25 cellular contexts compared by ENCODE assay signal in genomic region chr15:95087253-95087609, GRCh38.
A peak's percentile ranks its signal among the peaks of the same experiment; 100 is the strongest.
DNase-seq lines count a peak whose midpoint lies in the region; ATAC-seq, FAIRE-seq and TF ChIP-seq lines count a peak whose summit lies in the region.
"Had no signal": no experiment of that assay in that cellular context is flagged by ENCODE, and none has a peak within 500 bp of the region (broad histone marks: within the 10 kb centered on the region; RNA-seq: fewer than 3 reads in every experiment).

No MANE protein-coding gene starts in this region.

- no peaks in the 10 kb centered on the region for H3K27me3 Mint-ChIP-seq in Calu3 (ENCODE audit: unreplicated experiment)
- no peaks in the 10 kb centered on the region for H3K27me3 Mint-ChIP-seq in activated CD4-positive, alpha-beta T cell treated with anti-CD3 and anti-CD28 coated beads for 36 hours
- H3K27me3 Mint-ChIP-seq: effector memory CD8-positive, alpha-beta T cell; stimulated activated memory B cell treated with anti-CD40 and anti-IgM and Interleukin-4, amounts not matched to agents 10 μg/mL and 1 μg/mL and 100 μg/mL, for 72 hours had no signal

- H4K91ac ChIP-seq in mesenchymal stem cell (ENCODE audit: low read length) (no peak overlapping the region), neuronal stem cell (ENCODE audit: low read depth, low read length, poor library complexity) (no peak overlapping the region)

- H3K18ac ChIP-seq in mesenchymal stem cell (ENCODE audit: low read depth in 1 of 2, low read length in 2 of 2) (peak overlapping the region; percentile 57 to 71), neuronal stem cell (ENCODE audit: low read length) (no peak overlapping the region)

- H3K27me3 ChIP-seq in bronchial epithelial cell (ENCODE audit: control insufficient read depth, insufficient read depth, low read length) (no peaks in the 10 kb centered on the region), mesenchymal stem cell (ENCODE audit: control insufficient read depth in 1 of 2, insufficient read depth in 1 of 2, low read length in 2 of 2) (no peaks in the 10 kb centered on the region), neuronal stem cell (ENCODE audit: control insufficient read depth in 3 of 3, insufficient read depth in 3 of 3, low read depth in 1 of 3, low read length in 3 of 3) (no peaks in the 10 kb centered on the region), esophagus squamous epithelium (no peaks in the 10 kb centered on the region)
- H3K27me3 ChIP-seq: body of pancreas, ovary had no signal

- no peaks in the 10 kb centered on the region for H3K36me3 ChIP-seq in bronchial epithelial cell (ENCODE audit: control insufficient read depth, insufficient read depth, low read length)
- peaks cover 0 to 4% of the 10 kb centered on the region in 2 experiments for H3K36me3 ChIP-seq in mesenchymal stem cell (ENCODE audit: control insufficient read depth in 1 of 2, insufficient read depth in 2 of 2, low read depth in 1 of 2, low read length in 2 of 2)
- no peaks in the 10 kb centered on the region for H3K36me3 ChIP-seq in neuronal stem cell (replicated peaks in 1 of 2; ENCODE audit: control insufficient read depth in 2 of 2, insufficient read depth in 2 of 2, low read length in 2 of 2)
- H3K36me3 ChIP-seq in esophagus squamous epithelium, result no peaks in the 10 kb centered on the region
- H3K36me3 ChIP-seq: ovary had no signal

- H3K9me3 Mint-ChIP-seq in Calu3 (ENCODE audit: low read depth, unreplicated experiment), result no peaks in the 10 kb centered on the region
- H3K9me3 Mint-ChIP-seq in activated CD4-positive, alpha-beta T cell treated with anti-CD3 and anti-CD28 coated beads for 36 hours (ENCODE audit: low read depth), result no peaks in the 10 kb centered on the region
- H3K9me3 Mint-ChIP-seq: activated CD8-positive, alpha-beta T cell treated with anti-CD3 and anti-CD28 coated beads for 36 hours; activated naive CD8-positive, alpha-beta T cell treated with anti-CD3 and anti-CD28 coated beads, Interleukin-2, amount 10 ng/mL, durations not matched to agents 7 days and 5 days; natural killer cell had no signal

- POLR2A ChIA-PET in activated CD4-positive, alpha-beta T cell treated with anti-CD3 and anti-CD28 coated beads for 36 hours (lab: Charles Lee), result no interaction called here

- H2BK5ac ChIP-seq in mesenchymal stem cell (ENCODE audit: low read depth, low read length, poor library complexity, severe bottlenecking), result no peak overlapping the region
- no peak overlapping the region for H2BK5ac ChIP-seq in neuronal stem cell (ENCODE audit: low read length)

- TF ChIP-seq CTCF in Calu3 (IDR thresholded peaks at IDR 0.05; ENCODE audit: unreplicated experiment) (no peak), bronchial epithelial cell (IDR thresholded peaks at IDR 0.05; ENCODE audit: insufficient read depth, low read length, severe bottlenecking) (no peak), esophagus squamous epithelium (IDR thresholded peaks at IDR 0.05) (no peak)

- peaks cover 16% of the 10 kb centered on the region for H3K4me1 Mint-ChIP-seq in Calu3 (ENCODE audit: low read depth, unreplicated experiment)
- no peaks in the 10 kb centered on the region for H3K4me1 Mint-ChIP-seq in activated CD4-positive, alpha-beta T cell treated with anti-CD3 and anti-CD28 coated beads for 36 hours
- H3K4me1 Mint-ChIP-seq: activated naive CD8-positive, alpha-beta T cell treated with anti-CD3 and anti-CD28 coated beads, Interleukin-2, amount 10 ng/mL, durations not matched to agents 7 days and 5 days; natural killer cell; stimulated activated memory B cell treated with anti-CD40 and anti-IgM and Interleukin-4, amounts not matched to agents 10 μg/mL and 1 μg/mL and 100 μg/mL, for 72 hours had no signal

- H3K79me1 ChIP-seq in mesenchymal stem cell (replicated peaks; ENCODE audit: low read length, poor library complexity, severe bottlenecking), result no peaks in the 10 kb centered on the region
- no peaks in the 10 kb centered on the region for H3K79me1 ChIP-seq in neuronal stem cell (ENCODE audit: low read depth, low read length)

- H3K14ac ChIP-seq in mesenchymal stem cell (ENCODE audit: low read length in 2 of 2) (no peak overlapping the region), neuronal stem cell (ENCODE audit: low read length) (no peak overlapping the region)

- peak overlapping the region; percentile 48 for H3K27ac ChIP-seq in mesenchymal stem cell (ENCODE audit: low read length, poor library complexity, severe bottlenecking)
- H3K27ac ChIP-seq in neuronal stem cell (replicated peaks; ENCODE audit: low read length), result no peak overlapping the region
- no peak overlapping the region for H3K27ac ChIP-seq in esophagus squamous epithelium
- H3K27ac ChIP-seq: body of pancreas, C4-2B, ovary had no signal

- H3K4ac ChIP-seq in mesenchymal stem cell (ENCODE audit: low read depth in 1 of 2, low read length in 2 of 2) (peak overlapping the region in 1 of 2 experiments; percentile 67), neuronal stem cell (ENCODE audit: low read length) (no peak overlapping the region)

- H3K27ac Mint-ChIP-seq in Calu3 (ENCODE audit: unreplicated experiment), result peak overlapping the region; percentile 60
- H3K27ac Mint-ChIP-seq in activated CD4-positive, alpha-beta T cell treated with anti-CD3 and anti-CD28 coated beads for 36 hours, result no peak overlapping the region
- H3K27ac Mint-ChIP-seq: activated CD8-positive, alpha-beta T cell treated with anti-CD3 and anti-CD28 coated beads for 36 hours; activated naive CD8-positive, alpha-beta T cell treated with anti-CD3 and anti-CD28 coated beads, Interleukin-2, amount 10 ng/mL, durations not matched to agents 7 days and 5 days; effector memory CD8-positive, alpha-beta T cell; natural killer cell; stimulated activated memory B cell treated with anti-CD40 and anti-IgM and Interleukin-4, amounts not matched to agents 10 μg/mL and 1 μg/mL and 100 μg/mL, for 72 hours had no signal

- H4K8ac ChIP-seq in mesenchymal stem cell (ENCODE audit: low read length) (peak overlapping the region; percentile 4), neuronal stem cell (ENCODE audit: low read depth, low read length) (no peak overlapping the region)

- no peak for ATAC-seq in activated CD4-positive, alpha-beta T cell treated with anti-CD3 and anti-CD28 coated beads for 36 hours
- ATAC-seq: activated CD8-positive, alpha-beta T cell treated with anti-CD3 and anti-CD28 coated beads for 36 hours; body of pancreas; effector memory CD8-positive, alpha-beta T cell; left colon; natural killer cell; stimulated activated memory B cell treated with anti-CD40 and anti-IgM and Interleukin-4, amounts not matched to agents 10 μg/mL and 1 μg/mL and 100 μg/mL, for 72 hours had no signal

- CTCF ChIA-PET in Calu3 (lab: Charles Lee), result no interaction called here
- CTCF ChIA-PET in activated CD4-positive, alpha-beta T cell treated with anti-CD3 and anti-CD28 coated beads for 36 hours (lab: Charles Lee), result no interaction called here

- peaks cover 1% of the 10 kb centered on the region for H3K4me1 ChIP-seq in mesenchymal stem cell (ENCODE audit: control insufficient read depth, insufficient read depth, low read depth, low read length)
- H3K4me1 ChIP-seq in neuronal stem cell (ENCODE audit: control insufficient read depth in 2 of 2, insufficient read depth in 1 of 2, low read depth in 1 of 2, low read length in 2 of 2), result no peaks in the 10 kb centered on the region
- H3K4me1 ChIP-seq in esophagus squamous epithelium, result no peaks in the 10 kb centered on the region
- H3K4me1 ChIP-seq: body of pancreas had no signal

- BruUV-seq in Calu3 (replicated peaks; lab: Mats Ljungman, UMichigan), result no TSS peak

- H2BK15ac ChIP-seq in mesenchymal stem cell (ENCODE audit: low read depth, poor library complexity, severe bottlenecking) (no peak overlapping the region), neuronal stem cell (ENCODE audit: low read length) (no peak overlapping the region)

- no peak overlapping the region for H3K4me3 Mint-ChIP-seq in Calu3 (ENCODE audit: low read depth, unreplicated experiment)
- H3K4me3 Mint-ChIP-seq in activated CD4-positive, alpha-beta T cell treated with anti-CD3 and anti-CD28 coated beads for 36 hours, result no peak overlapping the region
- H3K4me3 Mint-ChIP-seq: activated CD8-positive, alpha-beta T cell treated with anti-CD3 and anti-CD28 coated beads for 36 hours; activated naive CD8-positive, alpha-beta T cell treated with anti-CD3 and anti-CD28 coated beads, Interleukin-2, amount 10 ng/mL, durations not matched to agents 7 days and 5 days; effector memory CD8-positive, alpha-beta T cell; natural killer cell; stimulated activated memory B cell treated with anti-CD40 and anti-IgM and Interleukin-4, amounts not matched to agents 10 μg/mL and 1 μg/mL and 100 μg/mL, for 72 hours had no signal

- H2AFZ ChIP-seq in mesenchymal stem cell (ENCODE audit: low read depth, low read length) (no peak overlapping the region), neuronal stem cell (ENCODE audit: low read length) (no peak overlapping the region)

- TF ChIP-seq POLR2A in esophagus squamous epithelium (IDR thresholded peaks at IDR 0.05), result no peak

- H3K23ac ChIP-seq in mesenchymal stem cell (ENCODE audit: low read length in 2 of 2) (no peak overlapping the region), neuronal stem cell (ENCODE audit: low read depth, low read length, poor library complexity) (no peak overlapping the region)

- H2AK5ac ChIP-seq in mesenchymal stem cell (ENCODE audit: low read length, severe bottlenecking), result no peak overlapping the region
- H2AK5ac ChIP-seq in neuronal stem cell (ENCODE audit: low read depth, low read length), result no peak overlapping the region

- no peak overlapping the region for H3K9ac ChIP-seq in mesenchymal stem cell (ENCODE audit: low read length)
- H3K9ac ChIP-seq in neuronal stem cell (ENCODE audit: low read depth, low read length, poor library complexity), result no peak overlapping the region

- no peaks in the 10 kb centered on the region for H3K9me3 ChIP-seq in mesenchymal stem cell (ENCODE audit: control insufficient read depth, low read length)
- H3K9me3 ChIP-seq in neuronal stem cell (replicated peaks in 1 of 2; ENCODE audit: control insufficient read depth in 2 of 2, insufficient read depth in 1 of 2, low read depth in 1 of 2, low read length in 2 of 2), result no peaks in the 10 kb centered on the region
- H3K9me3 ChIP-seq in esophagus squamous epithelium, result no peaks in the 10 kb centered on the region
- H3K9me3 ChIP-seq: body of pancreas, ovary had no signal

- no peak overlapping the region for H2BK12ac ChIP-seq in mesenchymal stem cell (ENCODE audit: low read length in 2 of 2)
- H2BK12ac ChIP-seq in neuronal stem cell (ENCODE audit: low read length), result no peak overlapping the region

- FAIRE-seq in bronchial epithelial cell (lab: Jason Lieb, UNC), result no peak
- FAIRE-seq: colon, GM12892 had no signal

- H3K4me3 ChIP-seq in bronchial epithelial cell (ENCODE audit: low read depth, low read length) (no peak overlapping the region), mesenchymal stem cell (ENCODE audit: insufficient read depth in 1 of 2, low read depth in 1 of 2, low read length in 2 of 2) (no peak overlapping the region), neuronal stem cell (ENCODE audit: low read length in 2 of 2) (no peak overlapping the region), esophagus squamous epithelium (no peak overlapping the region)
- H3K4me3 ChIP-seq: body of pancreas, ovary had no signal

- DNase-seq in Calu3 (no peak), NCI-H226 (peak; percentile 80), bronchial epithelial cell (ENCODE audit: low read depth) (peak; percentile 30), mesenchymal stem cell (peak; percentile 69), neuronal stem cell (ENCODE audit: low spot score) (no peak), esophagus squamous epithelium (lab: John Stamatoyannopoulos, UW) (no peak)
- DNase-seq in activated CD4-positive, alpha-beta T cell treated with anti-CD3 and anti-CD28 coated beads for 36 hours, result no peak
- DNase-seq: activated effector memory CD4-positive, alpha-beta T cell treated with anti-CD3 and anti-CD28 coated beads, Interleukin-2, amount 50 U/mL, for 16 hours; activated naive CD8-positive, alpha-beta T cell treated with anti-CD3 and anti-CD28 coated beads, Interleukin-2, amount 10 ng/mL, durations not matched to agents 7 days and 5 days; body of pancreas; effector memory CD8-positive, alpha-beta T cell; left colon; natural killer cell; NCI-H446; OCI-M1; ovary; retina; SHP77 treated with DMSO at 0.1 percent for 48 hours; stimulated activated CD4-positive, alpha-beta T cell treated with anti-CD3 and anti-CD28 coated beads, Interleukin-2, amount 100 ng/mL, for 48 hours; T-helper 1 cell had no signal

- no peak overlapping the region for H3K4me2 ChIP-seq in mesenchymal stem cell (ENCODE audit: low read length, poor library complexity, severe bottlenecking)
- no peak overlapping the region for H3K4me2 ChIP-seq in neuronal stem cell (ENCODE audit: insufficient read depth, low read length, poor library complexity, severe bottlenecking)

- intact Hi-C loops in Calu3 (cut with micrococcal nuclease; ENCODE audit: unreplicated experiment), result no loop called here
- intact Hi-C loops in activated CD4-positive, alpha-beta T cell treated with anti-CD3 and anti-CD28 coated beads for 36 hours (cut with DNase I, micrococcal nuclease), result no loop called here
- intact Hi-C loops in esophagus squamous epithelium (cut with DNase I), result no loop called here

- no peaks in the 10 kb centered on the region for H3K36me3 Mint-ChIP-seq in Calu3 (ENCODE audit: insufficient read depth, unreplicated experiment)
- H3K36me3 Mint-ChIP-seq in activated CD4-positive, alpha-beta T cell treated with anti-CD3 and anti-CD28 coated beads for 36 hours (ENCODE audit: low read depth), result no peaks in the 10 kb centered on the region
- H3K36me3 Mint-ChIP-seq: activated naive CD8-positive, alpha-beta T cell treated with anti-CD3 and anti-CD28 coated beads, Interleukin-2, amount 10 ng/mL, durations not matched to agents 7 days and 5 days; natural killer cell; stimulated activated memory B cell treated with anti-CD40 and anti-IgM and Interleukin-4, amounts not matched to agents 10 μg/mL and 1 μg/mL and 100 μg/mL, for 72 hours had no signal

- H2BK120ac ChIP-seq in mesenchymal stem cell (ENCODE audit: low read depth, low read length) (no peak overlapping the region), neuronal stem cell (ENCODE audit: low read depth, low read length) (no peak overlapping the region)

Comparison
In these comparisons a context has a peak if more than half of its experiments do, and no peak if none do; other contexts are left out.
1. DNase-seq: peak in NCI-H226 (single experiment), bronchial epithelial cell (single experiment) and mesenchymal stem cell (single experiment); none in Calu3 (single experiment), activated CD4-positive, alpha-beta T cell treated with anti-CD3 and anti-CD28 coated beads for 36 hours (single experiment), neuronal stem cell (single experiment) and esophagus squamous epithelium (single experiment).